15 cellular contexts compared by ENCODE assay signal in the genomic region with DNA sequence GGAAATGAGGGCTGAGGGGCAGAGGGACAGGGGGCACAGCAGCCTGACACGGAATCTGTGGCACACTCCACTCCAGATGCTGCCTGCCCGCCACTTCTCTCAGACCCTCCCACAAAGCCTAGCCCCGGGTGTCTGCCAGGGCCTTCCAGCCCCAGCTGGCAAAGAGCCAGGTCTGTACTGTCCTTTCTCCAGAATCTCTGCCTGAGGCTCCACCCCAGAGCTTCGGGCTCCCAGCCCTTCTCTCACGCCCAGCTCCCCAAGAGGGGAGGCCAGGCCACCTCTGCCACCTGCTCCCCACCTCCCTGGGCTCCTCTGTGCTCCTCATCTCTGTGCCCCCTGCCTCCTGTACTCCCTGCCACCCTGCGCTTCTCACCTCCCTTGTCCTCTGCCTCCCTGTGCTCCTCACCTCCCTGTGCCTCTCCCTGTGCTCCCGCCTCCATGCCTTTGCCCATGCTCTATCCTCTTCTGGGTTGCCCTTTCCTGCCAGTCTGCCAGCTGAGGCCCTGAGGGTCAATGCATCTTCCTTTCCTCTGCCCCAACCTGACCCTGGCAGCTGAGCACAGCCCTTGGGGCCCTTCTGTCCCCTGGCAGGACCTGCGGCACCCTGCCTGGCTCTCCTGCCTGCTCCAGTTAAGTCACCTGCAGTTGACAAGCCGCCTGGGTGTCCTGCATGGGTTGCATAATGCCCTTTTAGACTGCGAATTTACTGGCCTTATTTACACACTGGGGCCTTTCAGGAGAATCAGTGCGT. TPM values are rescaled to one million over a fixed set of nuclear protein-coding genes. Genes with fewer than 3 reads are reported as not detected.
A peak's percentile ranks its signal among the peaks of the same experiment; 100 is the strongest.
DNase-seq lines count a peak whose midpoint lies in the region; ATAC-seq and TF ChIP-seq lines count a peak whose summit lies in the region.
"Had no signal": no experiment of that assay in that cellular context is flagged by ENCODE, and none has a peak within 500 bp of the region (broad histone marks: within the 10 kb centered on the region; RNA-seq: fewer than 3 reads in every experiment).

No MANE protein-coding gene starts in this region.

- CTCF ChIA-PET in activated CD8-positive, alpha-beta T cell treated with anti-CD3 and anti-CD28 coated beads, Interleukin-2, amount 10 ng/mL, durations not matched to agents 7 days and 5 days (lab: Charles Lee), result no interaction called here

- H3K9me3 ChIP-seq in BE2C, result no peaks in the 10 kb centered on the region
- H3K9me3 ChIP-seq: BLaER1 treated with 17β-estradiol and CSF1 and Interleukin-3, amounts not matched to agents 10 nM and 100 nM; gastrocnemius medialis had no signal

- H3K4me1 ChIP-seq in BE2C, result peaks cover 3% of the 10 kb centered on the region; the same call in 1 of the 2 replicates

- peak; percentile 10 for ATAC-seq in left lobe of liver
- ATAC-seq in activated CD8-positive, alpha-beta T cell treated with anti-CD3 and anti-CD28 coated beads, Interleukin-2, amount 10 ng/mL, durations not matched to agents 7 days and 5 days, result no peak
- ATAC-seq: activated CD4-positive, alpha-beta T cell treated with anti-CD3 and anti-CD28 coated beads for 36 hours; gastrocnemius medialis had no signal

- no peaks in the 10 kb centered on the region for H3K36me3 ChIP-seq in BE2C
- H3K36me3 ChIP-seq: BLaER1 treated with 17β-estradiol and CSF1 and Interleukin-3, amounts not matched to agents 10 nM and 100 nM; gastrocnemius medialis had no signal

- H3K4me3 ChIP-seq in BE2C (ENCODE audit: low read depth, low read length), result no peak overlapping the region
- H3K4me3 ChIP-seq in cardiac fibroblast (replicated peaks in 1 of 2; ENCODE audit: low read depth in 2 of 2, low read length in 2 of 2), result no peak overlapping the region
- H3K4me3 ChIP-seq: BLaER1 treated with 17β-estradiol and CSF1 and Interleukin-3, amounts not matched to agents 10 nM and 100 nM; gastrocnemius medialis; skin epidermis had no signal

- H3K27ac Mint-ChIP-seq in activated CD8-positive, alpha-beta T cell treated with anti-CD3 and anti-CD28 coated beads, Interleukin-2, amount 10 ng/mL, durations not matched to agents 7 days and 5 days, result no peak overlapping the region
- H3K27ac Mint-ChIP-seq: activated CD4-positive, alpha-beta T cell treated with anti-CD3 and anti-CD28 coated beads for 36 hours had no signal

- no peak for TF ChIP-seq RAD21 in Ishikawa (IDR thresholded peaks at IDR 0.05; ENCODE audit: low read depth)

- no peak overlapping the region for H3K4me3 Mint-ChIP-seq in activated CD8-positive, alpha-beta T cell treated with anti-CD3 and anti-CD28 coated beads, Interleukin-2, amount 10 ng/mL, durations not matched to agents 7 days and 5 days
- H3K4me3 Mint-ChIP-seq: activated CD4-positive, alpha-beta T cell treated with anti-CD3 and anti-CD28 coated beads for 36 hours had no signal

- no peaks in the 10 kb centered on the region for H3K36me3 Mint-ChIP-seq in activated CD8-positive, alpha-beta T cell treated with anti-CD3 and anti-CD28 coated beads, Interleukin-2, amount 10 ng/mL, durations not matched to agents 7 days and 5 days (ENCODE audit: low read depth)

- TF ChIP-seq CTCF in BE2C (IDR thresholded peaks at IDR 0.05; ENCODE audit: low read depth, low read length) (no peak), cardiac fibroblast (IDR thresholded peaks at IDR 0.05; ENCODE audit: low read depth, low read length) (no peak)

- H3K27me3 ChIP-seq in BE2C, result no peaks in the 10 kb centered on the region

- POLR2A ChIA-PET in activated CD8-positive, alpha-beta T cell treated with anti-CD3 and anti-CD28 coated beads, Interleukin-2, amount 10 ng/mL, durations not matched to agents 7 days and 5 days (lab: Charles Lee), result no interaction called here

- no peak for TF ChIP-seq EP300 in Ishikawa (IDR thresholded peaks at IDR 0.05; ENCODE audit: borderline replicate concordance)

- no peaks in the 10 kb centered on the region for H3K9me3 Mint-ChIP-seq in activated CD8-positive, alpha-beta T cell treated with anti-CD3 and anti-CD28 coated beads, Interleukin-2, amount 10 ng/mL, durations not matched to agents 7 days and 5 days (ENCODE audit: insufficient read depth)

- no peaks in the 10 kb centered on the region for H3K4me1 Mint-ChIP-seq in activated CD8-positive, alpha-beta T cell treated with anti-CD3 and anti-CD28 coated beads, Interleukin-2, amount 10 ng/mL, durations not matched to agents 7 days and 5 days (ENCODE audit: low read depth)
- H3K4me1 Mint-ChIP-seq: activated CD4-positive, alpha-beta T cell treated with anti-CD3 and anti-CD28 coated beads for 36 hours had no signal

- H3K27me3 Mint-ChIP-seq in activated CD8-positive, alpha-beta T cell treated with anti-CD3 and anti-CD28 coated beads, Interleukin-2, amount 10 ng/mL, durations not matched to agents 7 days and 5 days (ENCODE audit: low read depth), result no peaks in the 10 kb centered on the region

- DNase-seq in BE2C, result peak; percentile 84
- peak; percentile 9 to 54 for DNase-seq in cardiac fibroblast (ENCODE audit: low read depth in 2 of 2)
- no peak for DNase-seq in left lobe of liver (ENCODE audit: low spot score)
- DNase-seq in OCI-M2 (lab: John Stamatoyannopoulos, UW; ENCODE audit: unreplicated experiment), result no peak
- no peak for DNase-seq in T1000 (lab: John Stamatoyannopoulos, UW)
- DNase-seq in activated CD8-positive, alpha-beta T cell treated with anti-CD3 and anti-CD28 coated beads, Interleukin-2, amount 10 ng/mL, durations not matched to agents 7 days and 5 days, result no peak
- DNase-seq in stimulated activated naive CD4-positive, alpha-beta T cell treated with Interleukin-2 at 50 U/mL for 16 hours (lab: John Stamatoyannopoulos, UW), result no peak
- DNase-seq: activated CD4-positive, alpha-beta T cell treated with anti-CD3 and anti-CD28 coated beads for 36 hours; activated effector memory CD4-positive, alpha-beta T cell treated with anti-CD3 and anti-CD28 coated beads, Interleukin-2, amount 50 U/mL, for 16 hours; gastrocnemius medialis; NCI-H1694 had no signal

TF ChIP-seq in Ishikawa, 13 proteins besides CTCF, POLR2A, EP300 and RAD21:
- TF ChIP-seq, protein P1, sequence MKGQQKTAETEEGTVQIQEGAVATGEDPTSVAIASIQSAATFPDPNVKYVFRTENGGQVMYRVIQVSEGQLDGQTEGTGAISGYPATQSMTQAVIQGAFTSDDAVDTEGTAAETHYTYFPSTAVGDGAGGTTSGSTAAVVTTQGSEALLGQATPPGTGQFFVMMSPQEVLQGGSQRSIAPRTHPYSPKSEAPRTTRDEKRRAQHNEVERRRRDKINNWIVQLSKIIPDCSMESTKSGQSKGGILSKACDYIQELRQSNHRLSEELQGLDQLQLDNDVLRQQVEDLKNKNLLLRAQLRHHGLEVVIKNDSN (IDR thresholded peaks at IDR 0.05), result no peak
- TF ChIP-seq CREB1 (IDR thresholded peaks at IDR 0.05; ENCODE audit: low read depth), result no peak
- TF ChIP-seq TEAD4 (IDR thresholded peaks at IDR 0.05), result no peak
- TF ChIP-seq NFIC (IDR thresholded peaks at IDR 0.05), result peak; percentile 44; the same call in 1 of the 2 replicates
- TF ChIP-seq CEBPB (IDR thresholded peaks at IDR 0.05), result no peak
- TF ChIP-seq TCF12 (IDR thresholded peaks at IDR 0.05; ENCODE audit: low read depth), result no peak

RNA-seq across cellular contexts. Expression of a gene that starts 36.4 kb away (rescaled TPM):
- not detected for polyA plus RNA-seq in BE2C (2012; ENCODE audit: insufficient read depth, insufficient read length, low read depth)
- total RNA-seq in left lobe of liver, result 0.30 TPM
- total RNA-seq in activated CD8-positive, alpha-beta T cell treated with anti-CD3 and anti-CD28 coated beads, Interleukin-2, amount 10 ng/mL, durations not matched to agents 7 days and 5 days, result not detected
- total RNA-seq: activated CD4-positive, alpha-beta T cell treated with anti-CD3 and anti-CD28 coated beads for 36 hours; gastrocnemius medialis; mesenteric fat pad had no signal

Comparison
In these comparisons a context has a peak if more than half of its experiments do, and no peak if none do; other contexts are left out.
1. DNase-seq: peak in BE2C (single experiment) and cardiac fibroblast (2 of 2); none in left lobe of liver (single experiment), OCI-M2 (single experiment), T1000 (single experiment), activated CD8-positive, alpha-beta T cell treated with anti-CD3 and anti-CD28 coated beads, Interleukin-2, amount 10 ng/mL, durations not matched to agents 7 days and 5 days (single experiment) and stimulated activated naive CD4-positive, alpha-beta T cell treated with Interleukin-2 at 50 U/mL for 16 hours (single experiment).